1 cellular context compared by ENCODE assay signal in the genomic region with DNA sequence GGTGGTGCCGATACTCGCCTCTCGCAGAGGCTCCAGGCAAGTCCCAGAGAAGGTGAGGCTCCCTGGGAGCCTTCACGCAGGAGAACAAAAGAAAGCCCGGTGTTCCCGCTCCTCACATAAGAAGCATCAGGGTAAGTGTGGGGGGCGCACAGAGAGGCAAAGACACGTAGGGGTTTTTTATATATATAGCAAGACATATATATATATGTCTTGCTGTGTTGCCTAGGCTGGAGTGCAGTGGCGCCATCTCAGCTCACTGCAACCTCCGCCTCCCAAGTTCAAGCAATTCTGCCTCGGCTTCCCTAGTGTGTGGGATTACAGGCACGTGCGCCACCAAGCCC.
TF ChIP-seq lines count a peak whose summit lies in the region.

No MANE protein-coding gene starts in this region.

TF ChIP-seq in K562, 482 proteins besides CTCF, POLR2A, EP300 and RAD21 (continued from another document):
- TF ChIP-seq FOXM1 (IDR thresholded peaks at IDR 0.05; ENCODE audit: low read depth) (0 out of 2 replicates have a peak, but pooled peaks have one; percentile 24), FOXM1 (CRISPR knock-in tag; IDR thresholded peaks at IDR 0.05; ENCODE audit: low read depth) (no peak)
